ENCODE assay signal across 8 cellular contexts in genomic region chr18:12376718-12377555, GRCh38. TPM values are rescaled to one million over a fixed set of nuclear protein-coding genes. Genes with fewer than 3 reads are reported as not detected.
DNase-seq lines count a peak whose midpoint lies in the region; ATAC-seq and TF ChIP-seq lines count a peak whose summit lies in the region.

Gene AFG3L2 (minus strand): TSS chr18:12377227. CDS start chr18:12377082, 145 bp downstream.

- DNase-seq in AG09309 (ENCODE audit: low read depth) (peak; percentile 92), NCI-H345 (lab: John Stamatoyannopoulos, UW) (peak; percentile 99), activated B cell treated with CpG ODN at 0.5 μM for 24 hours (peak; percentile 100), cardiac fibroblast (ENCODE audit: low read depth in 2 of 2) (peak; percentile 99 to 100), iPS-NIHi7 (ENCODE audit: extremely low spot score) (peak; percentile 97), smooth muscle cell of the brain vasculature (ENCODE audit: low read depth, low spot score) (peak; percentile 96)

- CTCF ChIA-PET in activated B cell treated with CpG ODN at 0.5 μM for 24 hours (lab: Charles Lee): interaction anchor here (0.6 to 1.5 kb wide), 4 partner anchors 14 to 66 kb away, joined by 3 to 7 read pairs (median 4); no protein-coding TSS in a partner anchor

- POLR2A ChIA-PET in activated B cell treated with CpG ODN at 0.5 μM for 24 hours (lab: Charles Lee): interaction anchor here (0.6 to 2.6 kb wide), 21 partner anchors 10 to 1350 kb away, joined by 3 to 32 read pairs (median 5); partner anchors contain the start of genes CEP192, CEP76, CHMP1B and PRELID3A

- H3K4me1 Mint-ChIP-seq in activated B cell treated with CpG ODN at 0.5 μM for 24 hours: peaks cover 41% of the 10 kb centered on the region

- ATAC-seq in GM19025 (IDR thresholded peaks at IDR 0.05; ENCODE audit: low read depth, unreplicated experiment): peak; percentile 84
- peak; percentile 89 for ATAC-seq in HG03280 (IDR thresholded peaks at IDR 0.05; ENCODE audit: unreplicated experiment)
- ATAC-seq in activated B cell treated with CpG ODN at 0.5 μM for 24 hours (ENCODE audit: low read depth): peak; percentile 88

- H3K4me3 Mint-ChIP-seq in activated B cell treated with CpG ODN at 0.5 μM for 24 hours: peak within 1 kb of the TSS; percentile 90

- peak within 1 kb of the TSS; percentile 84 for H3K27ac Mint-ChIP-seq in activated B cell treated with CpG ODN at 0.5 μM for 24 hours

- TF ChIP-seq CTCF in AG09309 (IDR thresholded peaks at IDR 0.05; ENCODE audit: control insufficient read depth, insufficient read depth, low read depth, low read length, missing control alignments) (no peak), activated B cell treated with CpG ODN at 0.5 μM for 24 hours (IDR thresholded peaks at IDR 0.05) (no peak), cardiac fibroblast (IDR thresholded peaks at IDR 0.05; ENCODE audit: low read depth, low read length) (no peak)

- H3K4me3 ChIP-seq in AG09309 (ENCODE audit: control insufficient read depth, low read depth, low read length) (peak within 1 kb of the TSS; percentile 61), cardiac fibroblast (replicated peaks in 1 of 2; ENCODE audit: low read depth in 2 of 2, low read length in 2 of 2) (peak within 1 kb of the TSS; percentile 67 to 78)

- H3K9me3 Mint-ChIP-seq in activated B cell treated with CpG ODN at 0.5 μM for 24 hours: no peaks in the 10 kb centered on the region

- H3K27me3 Mint-ChIP-seq in activated B cell treated with CpG ODN at 0.5 μM for 24 hours: no peaks in the 10 kb centered on the region

- intact Hi-C loops in activated B cell treated with CpG ODN at 0.5 μM for 24 hours (cut with micrococcal nuclease): loop anchor here (1.0 to 10.0 kb wide), 18 partner anchors 18 to 1852 kb away; partner anchors contain the start of genes CEP192, CEP76, FAM210A and IMPA2

- peaks cover 12% of the 10 kb centered on the region for H3K36me3 Mint-ChIP-seq in activated B cell treated with CpG ODN at 0.5 μM for 24 hours (ENCODE audit: low read depth)

RNA-seq across cellular contexts. Expression of gene AFG3L2, which starts in this region (rescaled TPM):
- total RNA-seq in activated B cell treated with CpG ODN at 0.5 μM for 24 hours: 48.0 and 49.9 TPM in 2 replicates

Comparison
In these comparisons a context has a peak if more than half of its experiments do, and no peak if none do; other contexts are left out.
1. Peak in every context shown above with its lines: DNase-seq, ATAC-seq and H3K4me3 ChIP-seq.